In genomic region chr14:79248131-79248530, GRCh38 we compare ENCODE assay signal across 16 cellular contexts.
DNase-seq lines count a peak whose midpoint lies in the region; ATAC-seq and TF ChIP-seq lines count a peak whose summit lies in the region.
"Had no signal": no experiment of that assay in that cellular context is flagged by ENCODE, and none has a peak within 500 bp of the region (broad histone marks: within the 10 kb centered on the region; RNA-seq: fewer than 3 reads in every experiment).

No MANE protein-coding gene starts in this region.

- no peaks in the 10 kb centered on the region for H3K79me1 ChIP-seq in IMR-90 (ENCODE audit: low read depth in 1 of 2, low read length in 2 of 2)

- H3K9me1 ChIP-seq in IMR-90 (ENCODE audit: insufficient read depth, low read length): no peaks in the 10 kb centered on the region

- no peak overlapping the region for H3K23ac ChIP-seq in IMR-90 (ENCODE audit: low read depth, low read length)

- no peaks in the 10 kb centered on the region for H4K20me1 ChIP-seq in IMR-90 (ENCODE audit: insufficient read depth, low read length)

- no peak overlapping the region for H4K8ac ChIP-seq in IMR-90 (ENCODE audit: low read depth in 2 of 2, low read length in 2 of 2)

- H3K36me3 Mint-ChIP-seq in nephron progenitor cell (ENCODE audit: low read depth): no peaks in the 10 kb centered on the region
- H3K36me3 Mint-ChIP-seq: CD14-positive monocyte; CD8-positive, alpha-beta T cell had no signal

- H3K36me3 ChIP-seq in IMR-90 (ENCODE audit: control insufficient read depth, insufficient read depth, low read length): no peaks in the 10 kb centered on the region

- H3K4me3 Mint-ChIP-seq in nephron progenitor cell: no peak overlapping the region
- H3K4me3 Mint-ChIP-seq: CD14-positive monocyte; CD8-positive, alpha-beta T cell had no signal

- no peak overlapping the region for H2AK5ac ChIP-seq in IMR-90 (ENCODE audit: low read depth, low read length)

- H3K14ac ChIP-seq in IMR-90 (replicated peaks; ENCODE audit: low read depth, low read length): no peak overlapping the region

- no peaks in the 10 kb centered on the region; the same call in 1 of the 2 replicates for H3K27me3 ChIP-seq in IMR-90 (ENCODE audit: control insufficient read depth, insufficient read depth, low read length)

- no peak overlapping the region for H2AK9ac ChIP-seq in IMR-90 (replicated peaks; ENCODE audit: low read depth, low read length, poor library complexity)

- TF ChIP-seq RAD21 in IMR-90 (IDR thresholded peaks at IDR 0.05; ENCODE audit: low read length): no peak

- no peak for TF ChIP-seq CTCF in IMR-90 (conservative IDR thresholded peaks at IDR 0.05; ENCODE audit: low read depth, low read length)
- no peak for TF ChIP-seq CTCF in nephron progenitor cell (IDR thresholded peaks at IDR 0.05)

- H3K27me3 Mint-ChIP-seq in nephron progenitor cell (ENCODE audit: low read depth, poor library complexity): peaks cover 3% of the 10 kb centered on the region

- TF ChIP-seq POLR2A in IMR-90 (IDR thresholded peaks at IDR 0.05; ENCODE audit: low read depth, low read length): no peak

- in situ Hi-C loops in IMR-90 (cut with MboI; ENCODE audit: low sequenced_read_pairs): no loop called here

- H3K9me3 Mint-ChIP-seq in nephron progenitor cell: no peaks in the 10 kb centered on the region
- H3K9me3 Mint-ChIP-seq: CD8-positive, alpha-beta T cell had no signal

- H3K56ac ChIP-seq in IMR-90 (ENCODE audit: extremely low read depth, insufficient read depth, low read length): no peak overlapping the region

- H2BK120ac ChIP-seq in IMR-90 (ENCODE audit: low read depth, low read length): no peak overlapping the region

- intact Hi-C loops in IMR-90 (cut with micrococcal nuclease): no loop called here

- H3K27ac ChIP-seq in IMR-90 (ENCODE audit: insufficient read depth, low read length) (no peak overlapping the region), caudate nucleus (ENCODE audit: low read depth, low read length) (no peak overlapping the region)
- H3K27ac ChIP-seq: A549, GM23248, HL-60 had no signal

- no peak overlapping the region for H4K5ac ChIP-seq in IMR-90 (ENCODE audit: low read depth, low read length)

- no peak overlapping the region for H2BK5ac ChIP-seq in IMR-90 (ENCODE audit: low read depth, low read length, poor library complexity, severe bottlenecking)

- peak overlapping the region; percentile 18 for H3K27ac Mint-ChIP-seq in nephron progenitor cell
- H3K27ac Mint-ChIP-seq: CD8-positive, alpha-beta T cell had no signal

- no peak overlapping the region for H3K9ac ChIP-seq in IMR-90 (ENCODE audit: low read depth, low read length)
- H3K9ac ChIP-seq: GM23248 had no signal

- no peaks in the 10 kb centered on the region for H3K4me1 Mint-ChIP-seq in nephron progenitor cell
- H3K4me1 Mint-ChIP-seq: CD14-positive monocyte had no signal

- H2BK20ac ChIP-seq in IMR-90 (ENCODE audit: low read depth, low read length): no peak overlapping the region

- DNase-seq in IMR-90: peak; percentile 1
- DNase-seq in astrocyte of the hippocampus (ENCODE audit: low read depth, low spot score): peak; percentile 57
- DNase-seq in nephron progenitor cell: no peak
- no peak for DNase-seq in UCSD-AML1 (lab: John Stamatoyannopoulos, UW; ENCODE audit: unreplicated experiment)
- no peak for DNase-seq in caudate nucleus (lab: John Stamatoyannopoulos, UW)
- DNase-seq in DMS79 treated with DMSO at 0.1 percent for 48 hours (lab: John Stamatoyannopoulos, UW): no peak
- DNase-seq: CD8-positive, alpha-beta T cell; COR-L47; DMS153; DND-41; GM23248 had no signal

- H3K4ac ChIP-seq in IMR-90 (ENCODE audit: low read depth, low read length): no peak overlapping the region

- H3K4me2 ChIP-seq in IMR-90 (ENCODE audit: low read depth, low read length): no peak overlapping the region
- H3K4me2 ChIP-seq: A549 had no signal

- H3K4me3 ChIP-seq in IMR-90 (ENCODE audit: insufficient read depth, low read depth, low read length): no peak overlapping the region
- H3K4me3 ChIP-seq: A549, GM12878, GM23248 had no signal

- H3K4me1 ChIP-seq in IMR-90 (ENCODE audit: control insufficient read depth, insufficient read depth, low read length): no peaks in the 10 kb centered on the region
- H3K4me1 ChIP-seq: A549 had no signal

- no peaks in the 10 kb centered on the region for H3K9me3 ChIP-seq in IMR-90 (ENCODE audit: control insufficient read depth, insufficient read depth, low read length)
- H3K9me3 ChIP-seq: A549 had no signal

- no peak for ATAC-seq in IMR-90 (ENCODE audit: low read depth)
- ATAC-seq: A549; CD8-positive, alpha-beta T cell; GM12878; HCT116 had no signal

- peak overlapping the region; percentile 5 for H2AFZ ChIP-seq in IMR-90 (replicated peaks; ENCODE audit: low read length, poor library complexity)
- H2AFZ ChIP-seq: GM23248 had no signal

- 80% methylated on average over 1 of the region's 2 CpGs; no CpG with 5 or more reads in 1 of the 2 experiments for WGBS in IMR-90 (ENCODE audit: extremely low coverage in 2 of 2, insufficient read length in 1 of 2), 2 experiments

- no peak overlapping the region for H3K18ac ChIP-seq in IMR-90 (ENCODE audit: low read depth, low read length)

- dilution Hi-C loops in IMR-90 (cut with HindIII; ENCODE audit: low sequenced_read_pairs, unreplicated experiment): no loop called here

- CTCF ChIA-PET in IMR-90 (lab: Yijun Ruan, JAX): no interaction called here

- H4K91ac ChIP-seq in IMR-90 (ENCODE audit: insufficient read depth, low read depth, low read length): no peak overlapping the region

- H2BK15ac ChIP-seq in IMR-90 (ENCODE audit: low read depth, low read length): no peak overlapping the region

- POLR2A ChIA-PET in IMR-90 (lab: Charles Lee; ENCODE audit: unreplicated experiment): no interaction called here

- BruUV-seq in IMR-90 (replicated peaks; lab: Mats Ljungman, UMichigan): no TSS peak

TF ChIP-seq in IMR-90, 13 proteins besides CTCF, POLR2A, EP300 and RAD21:
- TF ChIP-seq FOS (IDR thresholded peaks at IDR 0.05; ENCODE audit: low read depth, low read length) (no peak), RCOR1 (IDR thresholded peaks at IDR 0.05; ENCODE audit: insufficient replicate concordance, low read length) (no peak), CEBPB (IDR thresholded peaks at IDR 0.05; ENCODE audit: low read depth, low read length) (no peak), MAFK (IDR thresholded peaks at IDR 0.05; ENCODE audit: low read depth, low read length) (no peak), RFX5 (IDR thresholded peaks at IDR 0.05; ENCODE audit: low read depth, low read length) (no peak), USF2 (IDR thresholded peaks at IDR 0.05; ENCODE audit: low read depth, low read length) (no peak), CHD1 (IDR thresholded peaks at IDR 0.05; ENCODE audit: low read depth, low read length) (no peak), ELK1 (IDR thresholded peaks at IDR 0.05; ENCODE audit: borderline replicate concordance, low read depth, low read length) (no peak), BHLHE40 (IDR thresholded peaks at IDR 0.05; ENCODE audit: low read depth, low read length) (no peak), MAZ (IDR thresholded peaks at IDR 0.05; ENCODE audit: borderline replicate concordance, low read depth, low read length) (no peak), MXI1 (IDR thresholded peaks at IDR 0.05; ENCODE audit: borderline replicate concordance, low read depth, low read length) (no peak), SMC3 (IDR thresholded peaks at IDR 0.05; ENCODE audit: low read depth, low read length) (no peak), NFE2L2 (IDR thresholded peaks at IDR 0.05; ENCODE audit: low read depth, low read length) (no peak)

Comparison
In these comparisons a context has a peak if more than half of its experiments do, and no peak if none do; other contexts are left out.
1. DNase-seq: peak in IMR-90 (single experiment) and astrocyte of the hippocampus (single experiment); none in nephron progenitor cell (single experiment), UCSD-AML1 (single experiment), caudate nucleus (0 of 61) and DMS79 treated with DMSO at 0.1 percent for 48 hours (single experiment).